Comparison of ENCODE assay signal across 1 cellular context in the genomic region with DNA sequence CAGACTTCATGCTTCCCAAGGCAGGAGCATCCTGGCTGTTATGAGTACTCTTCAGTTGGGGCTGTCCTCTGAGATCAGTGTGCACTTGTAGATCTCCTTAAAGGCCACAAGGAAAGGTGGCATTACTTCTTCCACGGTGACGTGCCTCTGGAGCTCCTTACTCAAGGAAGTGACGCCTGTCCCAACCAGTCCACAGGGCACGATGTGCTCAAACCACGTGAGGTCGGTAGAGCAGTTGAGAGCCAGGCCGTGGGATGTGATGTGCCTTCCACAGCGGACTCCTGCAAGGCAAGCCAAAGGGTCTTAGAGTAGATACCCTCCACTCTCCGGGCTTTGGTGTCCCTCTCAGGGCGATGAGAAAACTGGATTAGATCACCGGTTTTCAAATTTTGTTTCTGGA.
TF ChIP-seq lines count a peak whose summit lies in the region.

No MANE protein-coding gene starts in this region.

TF ChIP-seq in endothelial cell of umbilical vein, 7 proteins besides CTCF, POLR2A, EP300 and RAD21:
- TF ChIP-seq FOS (IDR thresholded peaks at IDR 0.05; ENCODE audit: borderline replicate concordance, insufficient read depth, low read length) (no peak), MYC (IDR thresholded peaks at IDR 0.05; ENCODE audit: low read depth, low read length) (no peak), EZH2 (IDR thresholded peaks at IDR 0.05; ENCODE audit: borderline replicate concordance, low read depth, low read length, severe bottlenecking) (no peak), POLR2AphosphoS5 (IDR thresholded peaks at IDR 0.05; ENCODE audit: insufficient read depth, low read depth, low read length) (no peak), GATA2 (IDR thresholded peaks at IDR 0.05; ENCODE audit: insufficient read depth, insufficient read length, low read depth, low read length) (no peak), JUN (IDR thresholded peaks at IDR 0.05; ENCODE audit: borderline replicate concordance, insufficient read depth, insufficient read length, low read depth) (no peak)
- TF ChIP-seq, protein P1, sequence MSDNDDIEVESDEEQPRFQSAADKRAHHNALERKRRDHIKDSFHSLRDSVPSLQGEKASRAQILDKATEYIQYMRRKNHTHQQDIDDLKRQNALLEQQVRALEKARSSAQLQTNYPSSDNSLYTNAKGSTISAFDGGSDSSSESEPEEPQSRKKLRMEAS (IDR thresholded peaks at IDR 0.05; ENCODE audit: insufficient read depth, insufficient read length) = no peak
